19 cellular contexts compared by ENCODE assay signal in the genomic region with DNA sequence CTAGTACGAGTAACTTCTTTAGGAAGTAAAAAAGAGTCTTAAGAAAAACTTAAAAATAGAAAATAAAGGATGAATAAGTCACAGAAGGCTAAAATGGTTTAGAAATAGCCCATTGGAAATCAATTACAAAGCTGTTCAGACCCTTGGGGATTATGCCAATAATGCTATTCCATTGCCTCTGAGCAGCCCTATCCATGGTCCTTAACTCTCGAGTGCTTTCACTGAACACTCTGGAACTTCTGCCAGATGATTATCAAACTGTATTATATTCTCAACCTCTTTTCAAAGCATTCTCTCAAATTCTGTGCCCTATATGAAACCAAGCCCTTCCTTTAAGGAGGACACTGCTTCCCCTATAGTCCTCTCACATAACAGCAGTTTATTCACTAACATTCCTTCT. TPM values are rescaled to one million over a fixed set of nuclear protein-coding genes. Genes with fewer than 3 reads are reported as not detected.
DNase-seq lines count a peak whose midpoint lies in the region; ATAC-seq, FAIRE-seq and TF ChIP-seq lines count a peak whose summit lies in the region.
"Had no signal": no experiment of that assay in that cellular context is flagged by ENCODE, and none has a peak within 500 bp of the region (broad histone marks: within the 10 kb centered on the region; RNA-seq: fewer than 3 reads in every experiment).

No MANE protein-coding gene starts in this region.

- TF ChIP-seq RAD21 in liver (IDR thresholded peaks at IDR 0.05) = no peak

- no peaks in the 10 kb centered on the region for H3K4me1 ChIP-seq in GM23248 (ENCODE audit: insufficient read depth)
- H3K4me1 ChIP-seq in endothelial cell of umbilical vein (ENCODE audit: control insufficient read depth, extremely low read depth, insufficient read depth, low read length) = no peaks in the 10 kb centered on the region
- H3K4me1 ChIP-seq in liver (ENCODE audit: control insufficient read depth in 4 of 4, insufficient read depth in 4 of 4, low read length in 3 of 4) = no peaks in the 10 kb centered on the region
- H3K4me1 ChIP-seq: BLaER1, tibial artery had no signal

- H3K27me3 ChIP-seq in GM23248 (replicated peaks; ENCODE audit: insufficient read depth) = no peaks in the 10 kb centered on the region
- peaks cover 2 to 3% of the 10 kb centered on the region in 2 experiments for H3K27me3 ChIP-seq in endothelial cell of umbilical vein (ENCODE audit: control insufficient read depth in 2 of 2, insufficient read depth in 2 of 2, low read length in 2 of 2)
- no peaks in the 10 kb centered on the region for H3K27me3 ChIP-seq in liver (ENCODE audit: control insufficient read depth in 4 of 4, insufficient read depth in 4 of 4, low read length in 3 of 4)
- H3K27me3 ChIP-seq: BLaER1, tibial artery had no signal

- H3K4me3 ChIP-seq in GM23248 = no peak overlapping the region
- no peak overlapping the region for H3K4me3 ChIP-seq in endothelial cell of umbilical vein (replicated peaks in 1 of 3; ENCODE audit: insufficient read depth in 1 of 3, low read depth in 1 of 3, low read length in 3 of 3)
- H3K4me3 ChIP-seq in liver (ENCODE audit: low read depth in 1 of 3, low read length in 3 of 3) = no peak overlapping the region
- H3K4me3 ChIP-seq: BLaER1, lung, tibial artery had no signal

- H3K9me3 ChIP-seq in GM23248 (ENCODE audit: low read depth) = no peaks in the 10 kb centered on the region
- no peaks in the 10 kb centered on the region for H3K9me3 ChIP-seq in endothelial cell of umbilical vein (replicated peaks; ENCODE audit: control insufficient read depth, insufficient read depth, low read length)
- no peaks in the 10 kb centered on the region for H3K9me3 ChIP-seq in liver (ENCODE audit: control insufficient read depth in 4 of 4, low read length in 3 of 4)
- H3K9me3 ChIP-seq: tibial artery had no signal

- H4K20me1 ChIP-seq in GM23248 (ENCODE audit: insufficient read depth) (no peaks in the 10 kb centered on the region), endothelial cell of umbilical vein (replicated peaks; ENCODE audit: control insufficient read depth, extremely low read depth, insufficient read depth, low read length) (no peaks in the 10 kb centered on the region)
- H4K20me1 ChIP-seq: BLaER1 had no signal

- intact Hi-C loops in endothelial cell of umbilical vein (cut with micrococcal nuclease) = no loop called here

- no peaks in the 10 kb centered on the region for H3K9me1 ChIP-seq in endothelial cell of umbilical vein (replicated peaks; ENCODE audit: control insufficient read depth, extremely low read depth, insufficient read depth, low read length)

- TF ChIP-seq CTCF in endothelial cell of umbilical vein (IDR thresholded peaks at IDR 0.05; ENCODE audit: extremely low read depth in 1 of 2, insufficient read depth in 1 of 2, low read depth in 1 of 2, low read length in 2 of 2) (no peak), liver (IDR thresholded peaks at IDR 0.05; ENCODE audit: low read depth, low read length, missing input control) (no peak)

- 34 to 45% methylated on average over 2 of the region's 2 CpGs for WGBS in GM23248 (ENCODE audit: low coverage in 1 of 2, low lambda C conversion rate in 2 of 2, missing lambda C conversion rate in 2 of 2), 2 experiments
- 81% methylated on average over 2 of the region's 2 CpGs for WGBS in liver

- POLR2A ChIA-PET in endothelial cell of umbilical vein (lab: Charles Lee) = no interaction called here

- CTCF ChIA-PET in endothelial cell of umbilical vein (lab: Charles Lee) = interaction anchor here (1.1 kb wide), 1 partner anchor 382 kb away, joined by 4 read pairs; no protein-coding TSS in a partner anchor

- no peak overlapping the region for H3K27ac ChIP-seq in GM23248
- no peak overlapping the region for H3K27ac ChIP-seq in endothelial cell of umbilical vein (ENCODE audit: insufficient read depth, low read depth, low read length)
- no peak overlapping the region for H3K27ac ChIP-seq in liver (ENCODE audit: low read depth in 1 of 2, low read length in 2 of 2)
- H3K27ac ChIP-seq: BLaER1, tibial artery had no signal

- peak; percentile 63 for DNase-seq in GM23248
- peak; percentile 27 for DNase-seq in endothelial cell of umbilical vein (ENCODE audit: low read depth, low spot score)
- no peak for DNase-seq in epidermal melanocyte (ENCODE audit: insufficient read length, low spot score)
- no peak for DNase-seq in GM12891 (ENCODE audit: insufficient read length, low spot score)
- no peak for DNase-seq in NCI-H1092 treated with DMSO at 0.1 percent for 48 hours (lab: John Stamatoyannopoulos, UW)
- no peak for DNase-seq in NCI-H1105 (lab: John Stamatoyannopoulos, UW)
- DNase-seq: effector memory CD4-positive, alpha-beta T cell; natural killer cell; NCI-H1694; posterior cingulate gyrus; SHP77 treated with DMSO at 0.1 percent for 48 hours; T-helper 2 cell; tibial artery had no signal

- H3K79me2 ChIP-seq in GM23248 (ENCODE audit: insufficient read depth) (no peaks in the 10 kb centered on the region), endothelial cell of umbilical vein (ENCODE audit: control insufficient read depth, insufficient read depth, low read length) (no peaks in the 10 kb centered on the region)

- H3K9ac ChIP-seq in GM23248 (no peak overlapping the region), endothelial cell of umbilical vein (replicated peaks; ENCODE audit: extremely low read depth, insufficient read depth, low read length) (no peak overlapping the region), liver (ENCODE audit: low read depth in 1 of 2, low read length in 2 of 2) (no peak overlapping the region)
- H3K9ac ChIP-seq: BLaER1 had no signal

- 0 out of 3 replicates have a peak, but pooled peaks have one; percentile 26 for ATAC-seq in SK-N-SH treated with all-trans-retinoic acid at 6 μM for 48 hours
- ATAC-seq: natural killer cell; stimulated activated memory B cell treated with anti-CD40 and anti-IgM and Interleukin-4, amounts not matched to agents 10 μg/mL and 1 μg/mL and 100 μg/mL, for 72 hours had no signal

- in situ Hi-C loops in GM23248 (cut with MboI) = loop anchor here (10.0 kb wide), 1 partner anchor 558 kb away; no protein-coding TSS in a partner anchor

- dilution Hi-C loops in endothelial cell of umbilical vein (cut with MboI; ENCODE audit: extremely low pct_ligation_motif_present, low sequenced_read_pairs) = no loop called here

- TF ChIP-seq POLR2A in endothelial cell of umbilical vein (IDR thresholded peaks at IDR 0.05; ENCODE audit: low read depth, low read length) = no peak
- no peak for TF ChIP-seq POLR2A in GM12891 (IDR thresholded peaks at IDR 0.05; ENCODE audit: low read depth, low read length)

- no peaks in the 10 kb centered on the region for H3K36me3 ChIP-seq in GM23248 (ENCODE audit: low read depth)
- H3K36me3 ChIP-seq in endothelial cell of umbilical vein (ENCODE audit: control insufficient read depth in 2 of 2, extremely low read depth in 1 of 2, insufficient read depth in 2 of 2, low read length in 2 of 2) = no peaks in the 10 kb centered on the region
- no peaks in the 10 kb centered on the region for H3K36me3 ChIP-seq in liver (ENCODE audit: control insufficient read depth in 4 of 4, insufficient read depth in 3 of 4, low read depth in 1 of 4, low read length in 3 of 4)
- H3K36me3 ChIP-seq: BLaER1, tibial artery had no signal

- H3K9me2 ChIP-seq in GM23248 (ENCODE audit: insufficient read depth) = no peaks in the 10 kb centered on the region

- BruUV-seq in endothelial cell of umbilical vein (replicated peaks; lab: Mats Ljungman, UMichigan) = no TSS peak

- H2AFZ ChIP-seq in GM23248 (no peak overlapping the region), endothelial cell of umbilical vein (ENCODE audit: low read depth, low read length) (no peak overlapping the region)

- H3K4me2 ChIP-seq in GM23248 (ENCODE audit: unreplicated experiment) = no peak overlapping the region
- H3K4me2 ChIP-seq in endothelial cell of umbilical vein (ENCODE audit: insufficient read depth, low read length) = no peak overlapping the region
- H3K4me2 ChIP-seq: BLaER1 had no signal

- H3F3A ChIP-seq in GM23248 (ENCODE audit: insufficient read depth) = no peaks in the 10 kb centered on the region

- FAIRE-seq in endothelial cell of umbilical vein (lab: Jason Lieb, UNC) (peak; percentile 37), GM12891 (lab: Jason Lieb, UNC) (no peak)
- FAIRE-seq: H54 had no signal

TF ChIP-seq in SK-N-SH treated with all-trans-retinoic acid at 6 μM for 48 hours, 23 proteins besides CTCF, POLR2A, EP300 and RAD21 (continues in another document):
- TF ChIP-seq ZNF70 (CRISPR knock-in tag; IDR thresholded peaks at IDR 0.05) (no peak), ZFP3 (CRISPR knock-in tag; IDR thresholded peaks at IDR 0.05) (no peak), ZC3H10 (CRISPR knock-in tag; IDR thresholded peaks at IDR 0.05) (no peak), PPARA (CRISPR knock-in tag; IDR thresholded peaks at IDR 0.05; ENCODE audit: borderline replicate concordance) (no peak)

TF ChIP-seq in endothelial cell of umbilical vein, 7 proteins besides CTCF, POLR2A, EP300 and RAD21 (continues in another document):
- TF ChIP-seq MAX (IDR thresholded peaks at IDR 0.05; ENCODE audit: insufficient read depth, insufficient read length) = no peak

TF ChIP-seq in liver, 16 proteins besides CTCF, POLR2A, EP300 and RAD21 (continues in another document):
- no peak for TF ChIP-seq GABPA (IDR thresholded peaks at IDR 0.05 in 1 of 2, conservative IDR thresholded peaks at IDR 0.05 in 1 of 2)

TF ChIP-seq in GM12891, 5 proteins besides CTCF, POLR2A, EP300 and RAD21:
- TF ChIP-seq SPI1 (IDR thresholded peaks at IDR 0.05; ENCODE audit: low read depth, low read length) = no peak
- no peak for TF ChIP-seq TAF1 (IDR thresholded peaks at IDR 0.05; ENCODE audit: low read depth, low read length)
- no peak for TF ChIP-seq PAX5 (IDR thresholded peaks at IDR 0.05; ENCODE audit: insufficient read depth, low read length, severe bottlenecking)
- TF ChIP-seq POU2F2 (IDR thresholded peaks at IDR 0.05; ENCODE audit: low read depth, low read length) = no peak
- no peak for TF ChIP-seq POLR2AphosphoS5 (IDR thresholded peaks at IDR 0.05; ENCODE audit: low read depth, low read length)

RNA-seq across cellular contexts. Expression of gene SLC9B1, which starts 17.0 kb away (rescaled TPM):
- total RNA-seq in GM23248 (2014; rRNA removed; shearing (Covaris generic)) = not detected in 2 replicates
- 0.19 and 0.51 TPM in 2 replicates for polyA plus RNA-seq in GM23248 (2016; fragmentation: Nextera tagmentation; extraction: Ambion mirVana)
- total RNA-seq in endothelial cell of umbilical vein = 0.49 TPM in 1 of 2 replicates, not detected in the other
- 0.19 TPM in 2 replicates for polyA plus RNA-seq in endothelial cell of umbilical vein
- polyA plus RNA-seq in endothelial cell of umbilical vein (2011; cell fraction: cytosol; rRNA removed) = 0.07 and 0.12 TPM in 2 replicates
- polyA plus RNA-seq in endothelial cell of umbilical vein (2011; cell fraction: nucleus; rRNA removed) = 0.35 and 0.36 TPM in 2 replicates
- 0.20 TPM in 1 of 2 replicates, not detected in the other for polyA plus RNA-seq in endothelial cell of umbilical vein (2012)
- 0.76 and 0.97 TPM in 2 replicates for polyA minus RNA-seq in endothelial cell of umbilical vein
- not detected for polyA minus RNA-seq in endothelial cell of umbilical vein (2011; cell fraction: cytosol; rRNA and poly(A)+ RNA removed)
- 0.96 and 1.3 TPM in 2 replicates for polyA minus RNA-seq in endothelial cell of umbilical vein (2011; cell fraction: nucleus; rRNA and poly(A)+ RNA removed)
- total RNA-seq in liver = under 1 TPM; 0.50 to 0.51 TPM
- under 1 TPM in 1 of 2 donors, not detected in 1; 0.19 TPM for polyA plus RNA-seq in liver
- polyA plus RNA-seq in GM12891 (2012; ENCODE audit: low read depth, missing spikeins) = 1.6 TPM

Comparison
In these comparisons a context has a peak if more than half of its experiments do, and no peak if none do; other contexts are left out.
1. DNase-seq: peak in GM23248 (single experiment) and endothelial cell of umbilical vein (single experiment); none in epidermal melanocyte (single experiment), GM12891 (single experiment), NCI-H1092 treated with DMSO at 0.1 percent for 48 hours (single experiment) and NCI-H1105 (single experiment).